7 cellular contexts compared by ENCODE assay signal in the genomic region with DNA sequence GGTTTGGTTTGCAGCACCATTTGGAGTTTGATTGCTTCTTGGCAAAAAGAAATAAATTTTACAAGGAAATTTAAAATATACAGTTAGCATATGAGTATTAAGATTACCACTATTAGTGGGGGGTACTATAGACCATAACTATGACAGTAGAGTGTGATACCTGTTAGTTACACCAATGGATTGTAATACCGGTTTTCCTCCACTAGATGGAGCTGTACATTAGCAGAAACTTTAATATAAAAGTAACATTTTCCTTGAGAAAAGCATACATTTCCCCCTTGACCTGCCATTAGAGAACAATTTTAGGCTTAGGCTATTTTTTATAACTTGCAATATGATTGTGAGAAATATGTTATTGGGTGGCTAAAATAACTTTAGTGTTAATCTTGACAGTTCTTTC.
DNase-seq lines count a peak whose midpoint lies in the region; FAIRE-seq and TF ChIP-seq lines count a peak whose summit lies in the region.
"Not testable (repeated sequence)": the region's sequence is repeated elsewhere in the genome, so short reads cannot be mapped to it uniquely, and the experiment has no call there.

No MANE protein-coding gene starts in this region.

- not testable (repeated sequence) for H3K4me1 Mint-ChIP-seq in nephron

- not testable (repeated sequence) for H3K36me3 Mint-ChIP-seq in nephron (ENCODE audit: low read depth)

- not testable (repeated sequence) for H3K27me3 Mint-ChIP-seq in nephron (ENCODE audit: low read depth)

- CTCF ChIA-PET in HEK293 (lab: Yijun Ruan, JAX), result interaction anchor here (0.6 to 0.9 kb wide), 3 partner anchors 11 to 1635 kb away, joined by 3 to 5 read pairs (median 3); no protein-coding TSS in a partner anchor

- H3K9me3 ChIP-seq in HEK293 (ENCODE audit: control insufficient read depth, insufficient read depth, low read depth, low read length); SJCRH30 (replicated peaks); left ventricle myocardium inferior (replicated peaks): not testable (repeated sequence)

- H3K4me3 ChIP-seq in HEK293 (ENCODE audit: low read depth, low read length); SJCRH30; bronchial epithelial cell (ENCODE audit: low read depth, low read length); left ventricle myocardium inferior: not testable (repeated sequence)

- peaks cover 27% of the 10 kb centered on the region for H3K9me3 Mint-ChIP-seq in nephron

- H3K27me3 ChIP-seq in SJCRH30; bronchial epithelial cell (ENCODE audit: control insufficient read depth, insufficient read depth, low read length); left ventricle myocardium inferior (ENCODE audit: low read depth): not testable (repeated sequence)

- not testable (repeated sequence) for H3K4me1 ChIP-seq in HEK293 (ENCODE audit: control insufficient read depth, insufficient read depth, low read length); SJCRH30; left ventricle myocardium inferior

- not testable (repeated sequence) for H3K4me3 Mint-ChIP-seq in nephron

- POLR2A ChIA-PET in HEK293 (lab: Yijun Ruan, JAX), result not testable (repeated sequence)

- DNase-seq in DMS 273 treated with DMSO at 0.1 percent for 48 hours (lab: John Stamatoyannopoulos, UW) (peak; percentile 10), NCI-H2107 (lab: John Stamatoyannopoulos, UW) (peak; percentile 0), SJCRH30 (peak; percentile 3 to 42), bronchial epithelial cell (ENCODE audit: low read depth) (peak; percentile 0)
- not testable (repeated sequence) for DNase-seq in left ventricle myocardium inferior

- TF ChIP-seq CTCF in HEK293 (tag by site-specific recombination; IDR thresholded peaks at IDR 0.05); bronchial epithelial cell (IDR thresholded peaks at IDR 0.05; ENCODE audit: insufficient read depth, low read length, severe bottlenecking): not testable (repeated sequence)
- peak; percentile 52 for TF ChIP-seq CTCF in left ventricle myocardium inferior (IDR thresholded peaks at IDR 0.05; ENCODE audit: borderline replicate concordance)
- peak; percentile 34 to 59 (median 38) for TF ChIP-seq CTCF in nephron (IDR thresholded peaks at IDR 0.05; ENCODE audit: unreplicated experiment in 3 of 3)

- intact Hi-C loops in left ventricle myocardium inferior (cut with micrococcal nuclease), result not testable (repeated sequence)

- not testable (repeated sequence) for H3K36me3 ChIP-seq in HEK293 (ENCODE audit: control insufficient read depth in 2 of 2, insufficient read depth in 1 of 2, low read length in 2 of 2); SJCRH30; bronchial epithelial cell (ENCODE audit: control insufficient read depth, insufficient read depth, low read length); left ventricle myocardium inferior

- FAIRE-seq in bronchial epithelial cell (lab: Jason Lieb, UNC), result not testable (repeated sequence)

- H3K27ac Mint-ChIP-seq in nephron, result not testable (repeated sequence)

- not testable (repeated sequence) for H3K27ac ChIP-seq in HEK293 (ENCODE audit: extremely low read depth, low read depth, low read length); SJCRH30; left ventricle myocardium inferior (replicated peaks)

TF ChIP-seq in HEK293, 187 proteins besides CTCF, POLR2A, EP300 and RAD21:
- TF ChIP-seq ZNF654 (tag by site-specific recombination; IDR thresholded peaks at IDR 0.05; ENCODE audit: low read depth), result peak; percentile 40
